Comparison of ENCODE assay signal across 2 cellular contexts in the genomic region with DNA sequence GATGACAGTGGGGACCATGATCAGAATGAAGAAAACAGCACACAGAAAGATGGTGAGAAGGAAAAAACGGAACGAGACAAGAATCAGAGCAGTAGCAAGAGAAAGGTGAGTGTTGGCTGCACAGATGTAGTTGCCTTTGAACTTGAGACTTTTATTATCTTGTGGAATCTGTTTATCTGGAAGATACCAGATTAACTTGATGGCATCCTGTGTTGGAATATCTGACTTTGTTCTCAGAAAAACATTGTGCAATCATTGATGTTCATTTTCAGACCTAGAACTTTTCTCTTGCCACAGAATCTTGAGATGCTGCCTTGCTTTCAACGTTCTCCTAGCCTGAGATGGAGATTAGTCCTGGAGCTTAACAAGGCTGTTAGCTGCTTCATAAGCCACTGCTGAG.
A peak's percentile ranks its signal among the peaks of the same experiment; 100 is the strongest.
TF ChIP-seq lines count a peak whose summit lies in the region.

No MANE protein-coding gene starts in this region.

TF ChIP-seq in IMR-90, 13 proteins besides CTCF, POLR2A, EP300 and RAD21:
- peak; percentile 84 for TF ChIP-seq CEBPB (IDR thresholded peaks at IDR 0.05; ENCODE audit: low read depth, low read length)
- TF ChIP-seq CHD1 (IDR thresholded peaks at IDR 0.05; ENCODE audit: low read depth, low read length), result no peak

TF ChIP-seq in endothelial cell of umbilical vein, 7 proteins besides CTCF, POLR2A, EP300 and RAD21:
- TF ChIP-seq EZH2 (IDR thresholded peaks at IDR 0.05; ENCODE audit: borderline replicate concordance, low read depth, low read length, severe bottlenecking), result no peak
- TF ChIP-seq FOS (IDR thresholded peaks at IDR 0.05; ENCODE audit: borderline replicate concordance, insufficient read depth, low read length), result no peak
- no peak for TF ChIP-seq GATA2 (IDR thresholded peaks at IDR 0.05; ENCODE audit: insufficient read depth, insufficient read length, low read depth, low read length)
- no peak for TF ChIP-seq MYC (IDR thresholded peaks at IDR 0.05; ENCODE audit: low read depth, low read length)
- TF ChIP-seq JUN (IDR thresholded peaks at IDR 0.05; ENCODE audit: borderline replicate concordance, insufficient read depth, insufficient read length, low read depth), result no peak
- TF ChIP-seq POLR2AphosphoS5 (IDR thresholded peaks at IDR 0.05; ENCODE audit: insufficient read depth, low read depth, low read length), result no peak
- TF ChIP-seq, protein P1, sequence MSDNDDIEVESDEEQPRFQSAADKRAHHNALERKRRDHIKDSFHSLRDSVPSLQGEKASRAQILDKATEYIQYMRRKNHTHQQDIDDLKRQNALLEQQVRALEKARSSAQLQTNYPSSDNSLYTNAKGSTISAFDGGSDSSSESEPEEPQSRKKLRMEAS (IDR thresholded peaks at IDR 0.05; ENCODE audit: insufficient read depth, insufficient read length), result no peak
